In genomic region chr1:27598288-27598687, GRCh38 we compare ENCODE assay signal across 11 cellular contexts. TPM values are rescaled to one million over a fixed set of nuclear protein-coding genes. Genes with fewer than 3 reads are reported as not detected.
A peak's percentile ranks its signal among the peaks of the same experiment; 100 is the strongest.
DNase-seq lines count a peak whose midpoint lies in the region; ATAC-seq, FAIRE-seq and TF ChIP-seq lines count a peak whose summit lies in the region.
"Had no signal": no experiment of that assay in that cellular context is flagged by ENCODE, and none has a peak within 500 bp of the region (broad histone marks: within the 10 kb centered on the region; RNA-seq: fewer than 3 reads in every experiment).

No MANE protein-coding gene starts in this region.

- no peak for TF ChIP-seq POLR2A in GM12878 (IDR thresholded peaks at IDR 0.05; ENCODE audit: low read depth, low read length)

- no peaks in the 10 kb centered on the region for H3K9me2 ChIP-seq in Loucy (replicated peaks; ENCODE audit: low read depth, low read length)

- peaks cover 36% of the 10 kb centered on the region for H3K4me1 Mint-ChIP-seq in activated CD4-positive, alpha-beta T cell treated with anti-CD3 and anti-CD28 coated beads for 36 hours

- H3K36me3 ChIP-seq in Loucy (ENCODE audit: insufficient read depth, low read length) (peaks cover 5% of the 10 kb centered on the region; the same call in 1 of the 2 replicates), GM12878 (ENCODE audit: control insufficient read depth in 2 of 2, insufficient read depth in 2 of 2, low read length in 1 of 2) (no peaks in the 10 kb centered on the region; a peak in 2 of 4 replicates), thoracic aorta (no peaks in the 10 kb centered on the region)

- H3K4me2 ChIP-seq in Loucy (ENCODE audit: low read depth, low read length, poor library complexity, severe bottlenecking) (peak overlapping the region; percentile 98), GM12878 (ENCODE audit: control insufficient read depth, insufficient read depth) (peak overlapping the region; percentile 8; the same call in 1 of the 2 replicates)

- H2AFZ ChIP-seq in Loucy (ENCODE audit: low read length) (no peak overlapping the region), GM12878 (ENCODE audit: control insufficient read depth, low read depth, low read length) (no peak overlapping the region)

- no peaks in the 10 kb centered on the region for H3K9me3 Mint-ChIP-seq in activated CD4-positive, alpha-beta T cell treated with anti-CD3 and anti-CD28 coated beads for 36 hours (ENCODE audit: low read depth)

- POLR2A ChIA-PET in GM12878 (lab: Charles Lee) = no interaction called here
- POLR2A ChIA-PET in activated CD4-positive, alpha-beta T cell treated with anti-CD3 and anti-CD28 coated beads for 36 hours (lab: Charles Lee) = no interaction called here

- RAD21 ChIA-PET in GM12878 (lab: Charles Lee; ENCODE audit: unreplicated experiment) = interaction anchor here (0.5 to 11.0 kb wide), 2 partner anchors 42 to 179 kb away, joined by 3 to 181 read pairs; no protein-coding TSS in a partner anchor

- peaks cover 99% of the 10 kb centered on the region for H3K79me2 ChIP-seq in Loucy (ENCODE audit: insufficient read depth, low read length)
- peaks cover 1% of the 10 kb centered on the region for H3K79me2 ChIP-seq in GM12878 (ENCODE audit: control insufficient read depth, insufficient read depth, low read length)

- H3K9me3 ChIP-seq in Loucy (ENCODE audit: insufficient read depth, low read depth, low read length) = no peaks in the 10 kb centered on the region
- H3K9me3 ChIP-seq in GM12878 (replicated peaks; ENCODE audit: control insufficient read depth, insufficient read depth, low read length) = no peaks in the 10 kb centered on the region
- H3K9me3 ChIP-seq in thoracic aorta = no peaks in the 10 kb centered on the region

- intact Hi-C loops in GM12878 (cut with micrococcal nuclease; ENCODE audit: unreplicated experiment) = no loop called here
- intact Hi-C loops in activated CD4-positive, alpha-beta T cell treated with anti-CD3 and anti-CD28 coated beads for 36 hours (cut with DNase I, micrococcal nuclease) = no loop called here

- peaks cover 14% of the 10 kb centered on the region; the same call in 1 of the 2 replicates for H3F3A ChIP-seq in Loucy (ENCODE audit: low read depth)

- SMC1A ChIA-PET in GM12878 (lab: Charles Lee; ENCODE audit: uncharacterized antibody, unreplicated experiment) = interaction anchor here (1.2 kb wide), 1 partner anchor 18 kb away, joined by 3 read pairs; no protein-coding TSS in a partner anchor

- CTCF ChIA-PET in GM12878 (lab: Yijun Ruan, JAX) = interaction anchor here (0.9 to 4.6 kb wide), 3 partner anchors 9 to 302 kb away, joined by 3 to 68 read pairs (median 4); no protein-coding TSS in a partner anchor
- CTCF ChIA-PET in activated CD4-positive, alpha-beta T cell treated with anti-CD3 and anti-CD28 coated beads for 36 hours (lab: Charles Lee) = interaction anchor here (0.9 kb wide), 1 partner anchor 182 kb away, joined by 3 read pairs; no protein-coding TSS in a partner anchor

- H3K4me1 ChIP-seq in Loucy (ENCODE audit: insufficient read depth, low read length, poor library complexity, severe bottlenecking) (peaks cover 68% of the 10 kb centered on the region), GM12878 (ENCODE audit: control insufficient read depth, insufficient read depth, low read length) (peaks cover 52% of the 10 kb centered on the region), thoracic aorta (ENCODE audit: control insufficient read depth in 1 of 2, low read depth in 2 of 2) (peaks cover 63 to 86% of the 10 kb centered on the region in 2 donors)

- WGBS in GM12878 (ENCODE audit: insufficient coverage, insufficient replicate concordance, low lambda C conversion rate, missing lambda C conversion rate) = 31% methylated on average over 3 of the region's 3 CpGs

- H3K4me3 ChIP-seq in Loucy (ENCODE audit: low read length, poor library complexity, severe bottlenecking) = peak overlapping the region; percentile 79
- no peak overlapping the region for H3K4me3 ChIP-seq in GM12878
- peak overlapping the region; percentile 56 for H3K4me3 ChIP-seq in thoracic aorta

- H3K4me3 Mint-ChIP-seq in activated CD4-positive, alpha-beta T cell treated with anti-CD3 and anti-CD28 coated beads for 36 hours = no peak overlapping the region

- no peak for DNase-seq in GM12878 (ENCODE audit: low read depth, low spot score)
- DNase-seq in islet precursor cell = peak; percentile 80
- no peak for DNase-seq in thoracic aorta (ENCODE audit: low spot score)
- no peak for DNase-seq in T-helper 1 cell
- DNase-seq in activated CD4-positive, alpha-beta T cell treated with anti-CD3 and anti-CD28 coated beads for 36 hours = no peak
- DNase-seq: activated CD4-positive, alpha-beta T cell treated with anti-CD3 and anti-CD28 coated beads, Interleukin-2, amount 50 U/mL, for 48 hours; cerebellar nuclear complex had no signal

- in situ Hi-C loops in GM12878 (cut with MboI) = no loop called here

- H3K27ac ChIP-seq in GM12878 (ENCODE audit: control insufficient read depth, insufficient read depth) (peak overlapping the region; percentile 4; the same call in 1 of the 2 replicates), thoracic aorta (peak overlapping the region; percentile 81 to 93)

- no peak for TF ChIP-seq RAD21 in GM12878 (IDR thresholded peaks at IDR 0.05; ENCODE audit: insufficient read depth, low read depth, low read length)

- TF ChIP-seq CTCF in Loucy (conservative IDR thresholded peaks at IDR 0.05; ENCODE audit: low read length) (no peak), GM12878 (IDR thresholded peaks at IDR 0.05 in 2 of 3, conservative IDR thresholded peaks at IDR 0.05 in 1 of 3; ENCODE audit: control insufficient read depth in 2 of 3, extremely low read depth in 1 of 3, insufficient read depth in 1 of 3, low read depth in 3 of 3, low read length in 3 of 3) (no peak), thoracic aorta (IDR thresholded peaks at IDR 0.05) (no peak)

- H3K27me3 Mint-ChIP-seq in activated CD4-positive, alpha-beta T cell treated with anti-CD3 and anti-CD28 coated beads for 36 hours = no peaks in the 10 kb centered on the region

- no TSS peak for BruUV-seq in GM12878 (replicated peaks; lab: Mats Ljungman, UMichigan)

- ATAC-seq in GM12878 = no peak
- no peak for ATAC-seq in thoracic aorta (ENCODE audit: insufficient number of reproducible peaks, low FRiP score, low read depth)
- ATAC-seq in GM21367 (IDR thresholded peaks at IDR 0.05; ENCODE audit: unreplicated experiment) = no peak
- no peak for ATAC-seq in activated CD4-positive, alpha-beta T cell treated with anti-CD3 and anti-CD28 coated beads for 36 hours
- ATAC-seq: Panc1 had no signal

- H3K27ac Mint-ChIP-seq in activated CD4-positive, alpha-beta T cell treated with anti-CD3 and anti-CD28 coated beads for 36 hours = no peak overlapping the region

- H3K36me3 Mint-ChIP-seq in activated CD4-positive, alpha-beta T cell treated with anti-CD3 and anti-CD28 coated beads for 36 hours (ENCODE audit: low read depth) = no peaks in the 10 kb centered on the region

- FAIRE-seq in GM12878 (lab: Jason Lieb, UNC) = no peak
- FAIRE-seq: islet of Langerhans had no signal

- H3K27me3 ChIP-seq in Loucy (ENCODE audit: insufficient read depth, low read length, poor library complexity, severe bottlenecking) = no peaks in the 10 kb centered on the region
- no peaks in the 10 kb centered on the region for H3K27me3 ChIP-seq in GM12878 (replicated peaks in 1 of 2; ENCODE audit: control insufficient read depth in 2 of 2, insufficient read depth in 2 of 2, low read length in 1 of 2)
- no peaks in the 10 kb centered on the region for H3K27me3 ChIP-seq in thoracic aorta (replicated peaks; ENCODE audit: insufficient read depth)

- peaks cover 94% of the 10 kb centered on the region for H4K20me1 ChIP-seq in Loucy (ENCODE audit: insufficient read depth, low read length, poor library complexity, severe bottlenecking)
- 0 out of 2 replicates have a peak, but pooled peaks cover 3% of the 10 kb centered on the region for H4K20me1 ChIP-seq in GM12878 (ENCODE audit: control insufficient read depth, insufficient read depth)

- no peak for TF ChIP-seq EP300 in GM12878 (IDR thresholded peaks at IDR 0.05; ENCODE audit: borderline replicate concordance in 1 of 2, control insufficient read depth in 1 of 2, low read depth in 2 of 2, low read length in 2 of 2)

- H3K9ac ChIP-seq in Loucy (ENCODE audit: low read depth, low read length, poor library complexity, severe bottlenecking) (peak overlapping the region; percentile 89), GM12878 (ENCODE audit: control insufficient read depth, insufficient read depth, low read length) (no peak overlapping the region)

RNA-seq across cellular contexts. Expression of gene AHDC1, which starts 5.7 kb away (rescaled TPM):
- 19.7 and 22.3 TPM in 2 replicates for total RNA-seq in GM12878 (2013; cell fraction: nucleolus; rRNA removed)
- 1.1 and 2.0 TPM in 2 replicates for total RNA-seq in GM12878 (2014; rRNA removed)
- 0.85 and 1.1 TPM in 2 replicates for total RNA-seq in GM12878 (2014; rRNA removed; fragmentation: Illumina TruSeq; extraction: Trizol)
- total RNA-seq in GM12878 (2021) = 10.6 and 13.0 TPM in 2 replicates
- 2.3 TPM for polyA plus RNA-seq in GM12878 (2011; ENCODE audit: low read depth)
- polyA plus RNA-seq in GM12878 (2011; rRNA removed) = 1.1 and 1.2 TPM in 2 replicates
- 1.3 and 1.6 TPM in 2 replicates for polyA plus RNA-seq in GM12878 (2011; cell fraction: cytosol; rRNA removed)
- polyA plus RNA-seq in GM12878 (2011; cell fraction: nucleus; rRNA removed) = 7.1 and 10.9 TPM in 2 replicates
- 4.1 and 6.0 TPM in 2 replicates for polyA plus RNA-seq in GM12878 (2012)
- 1.3 and 1.9 TPM in 2 replicates for polyA plus RNA-seq in GM12878 (2014; fragmentation: Illumina TruSeq; extraction: Trizol)
- under 1 TPM; 0.21 to 0.26 TPM for polyA plus RNA-seq in GM12878 (2014; fragmentation: Nextera tagmentation; extraction: Ambion mirVana)
- polyA plus RNA-seq in GM12878 (2014; rRNA removed) = 5.3 and 7.4 TPM in 2 replicates
- 1 to 10 TPM; 1.4 to 2.0 TPM for polyA plus RNA-seq in GM12878 (2016; fragmentation: Nextera tagmentation; extraction: Ambion mirVana)
- polyA minus RNA-seq in GM12878 (2011; rRNA and poly(A)+ RNA removed) = 2.3 and 2.4 TPM in 2 replicates
- 2.8 and 4.8 TPM in 2 replicates for polyA minus RNA-seq in GM12878 (2011; cell fraction: cytosol; rRNA and poly(A)+ RNA removed)
- 3.5 and 4.5 TPM in 2 replicates for polyA minus RNA-seq in GM12878 (2011; cell fraction: nucleus; rRNA and poly(A)+ RNA removed)
- 10 to 100 TPM; 38.3 to 55.4 TPM for total RNA-seq in thoracic aorta
- 10 to 100 TPM; 10.3 to 12.1 TPM for total RNA-seq in activated CD4-positive, alpha-beta T cell treated with anti-CD3 and anti-CD28 coated beads for 36 hours

RNA-seq across cellular contexts. Expression of gene FGR, which starts 36.7 kb away (rescaled TPM):
- total RNA-seq in GM12878 (2013; cell fraction: nucleolus; rRNA removed) = 199 and 205 TPM in 2 replicates
- total RNA-seq in GM12878 (2014; rRNA removed) (97.3 and 105 TPM in 2 replicates), GM12878 (2014; rRNA removed; fragmentation: Illumina TruSeq; extraction: Trizol) (53.3 and 54.3 TPM in 2 replicates), GM12878 (2021) (80.2 and 83.8 TPM in 2 replicates), thoracic aorta (10 to 100 TPM; 17.0 to 21.5 TPM)
- 34.5 TPM for polyA plus RNA-seq in GM12878 (2011; ENCODE audit: low read depth)
- polyA plus RNA-seq in GM12878 (2011; rRNA removed) (129 and 193 TPM in 2 replicates), GM12878 (2014; fragmentation: Illumina TruSeq; extraction: Trizol) (59.5 and 80.8 TPM in 2 replicates), GM12878 (2014; fragmentation: Nextera tagmentation; extraction: Ambion mirVana) (10 to 100 TPM; 10.9 to 13.1 TPM), GM12878 (2014; rRNA removed) (108 and 127 TPM in 2 replicates), GM12878 (2016; fragmentation: Nextera tagmentation; extraction: Ambion mirVana) (10 to 100 TPM; 60.1 to 68.6 TPM)
- 212 and 255 TPM in 2 replicates for polyA plus RNA-seq in GM12878 (2011; cell fraction: cytosol; rRNA removed)
- polyA plus RNA-seq in GM12878 (2011; cell fraction: nucleus; rRNA removed) = 826 and 1,005 TPM in 2 replicates
- 59.3 and 73.9 TPM in 2 replicates for polyA plus RNA-seq in GM12878 (2012)
- 91.0 and 144 TPM in 2 replicates for polyA minus RNA-seq in GM12878 (2011; rRNA and poly(A)+ RNA removed)
- polyA minus RNA-seq in GM12878 (2011; cell fraction: cytosol; rRNA and poly(A)+ RNA removed) = 35.3 and 38.5 TPM in 2 replicates
- 102 and 127 TPM in 2 replicates for polyA minus RNA-seq in GM12878 (2011; cell fraction: nucleus; rRNA and poly(A)+ RNA removed)
- under 1 TPM in 1 of 2 experiments, not detected in 1; 0.11 TPM for total RNA-seq in activated CD4-positive, alpha-beta T cell treated with anti-CD3 and anti-CD28 coated beads for 36 hours

Comparison
In these comparisons a context has a peak if more than half of its experiments do, and no peak if none do; other contexts are left out.
1. RNA of gene FGR, which starts 36.7 kb away (total RNA-seq): 53.3 to 205 TPM in GM12878 and 17.0 to 21.5 TPM in thoracic aorta; 0.11 TPM in activated CD4-positive, alpha-beta T cell treated with anti-CD3 and anti-CD28 coated beads for 36 hours; every median in the first group is over 10 times any median in the second.